Comparison of ENCODE assay signal across 1 cellular context in genomic region chr19:55654833-55655647, GRCh38.
TF ChIP-seq lines count a peak whose summit lies in the region.

Gene U2AF2 (plus strand): TSS chr19:55655035. CDS start chr19:55655105, 70 bp downstream.

TF ChIP-seq in K562, 482 proteins besides CTCF, POLR2A, EP300 and RAD21 (continued from another document and continues in another):
- TF ChIP-seq HMGXB4 (CRISPR knock-in tag; IDR thresholded peaks at IDR 0.05) (no peak; the same call in 1 of the 2 replicates), CREB1 (IDR thresholded peaks at IDR 0.05) (peak; percentile 50; the same call in 1 of the 2 replicates), CREB1 (CRISPR knock-in tag; IDR thresholded peaks at IDR 0.05) (peak; percentile 77), BCL6 (CRISPR knock-in tag; IDR thresholded peaks at IDR 0.05) (no peak), NRF1 (conservative IDR thresholded peaks at IDR 0.05 in 1 of 2, IDR thresholded peaks at IDR 0.05 in 1 of 2) (peak; percentile 97), CGGBP1 (CRISPR knock-in tag; IDR thresholded peaks at IDR 0.05) (no peak; the same call in 1 of the 2 replicates), U2AF1 (optimal IDR thresholded peaks at IDR 0.05; ENCODE audit: low read depth, low read length) (peak; percentile 85), TCFL5 (CRISPR knock-in tag; conservative IDR thresholded peaks at IDR 0.05) (no peak), BDP1 (IDR thresholded peaks at IDR 0.05; ENCODE audit: insufficient read depth, insufficient read length) (no peak), EZH2 (IDR thresholded peaks at IDR 0.05; ENCODE audit: borderline replicate concordance, low read depth, low read length) (no peak), NCOA1 (IDR thresholded peaks at IDR 0.05; ENCODE audit: low read depth) (no peak), CREM (IDR thresholded peaks at IDR 0.05; ENCODE audit: low read depth) (peak; percentile 83), LCOR (CRISPR knock-in tag; IDR thresholded peaks at IDR 0.05) (peak; percentile 14), CHCHD3 (CRISPR knock-in tag; IDR thresholded peaks at IDR 0.05) (no peak), PML (IDR thresholded peaks at IDR 0.05; ENCODE audit: low read length) (peak; percentile 57; the same call in 1 of the 2 replicates), KAT7 (CRISPR knock-in tag; IDR thresholded peaks at IDR 0.05; ENCODE audit: borderline replicate concordance) (0 out of 2 replicates have a peak, but pooled peaks have one; percentile 33), NFE2 (IDR thresholded peaks at IDR 0.05; ENCODE audit: low read depth) (no peak), ZNF830 (CRISPR knock-in tag; IDR thresholded peaks at IDR 0.05) (no peak), ZNF263 (CRISPR knock-in tag; IDR thresholded peaks at IDR 0.05; ENCODE audit: borderline replicate concordance) (peak; percentile 62), PHTF2 (CRISPR knock-in tag; IDR thresholded peaks at IDR 0.05) (no peak), ZNF740 (CRISPR knock-in tag; IDR thresholded peaks at IDR 0.05) (0 out of 2 replicates have a peak, but pooled peaks have one; percentile 94), ZNF740 (tag; IDR thresholded peaks at IDR 0.05) (peak in 1 of 2 experiments; percentile 93; a peak in 2 of 4 replicates), E2F3 (CRISPR knock-in tag; IDR thresholded peaks at IDR 0.05) (peak; percentile 86), SUPT5H (IDR thresholded peaks at IDR 0.05) (peak; percentile 80), ATF3 (IDR thresholded peaks at IDR 0.05) (no peak), ATF3 (CRISPR knock-in tag; conservative IDR thresholded peaks at IDR 0.05) (peak; percentile 58; the same call in 1 of the 2 replicates), KDM5B (IDR thresholded peaks at IDR 0.05; ENCODE audit: insufficient replicate concordance, low read depth, low read length) (peak; percentile 81), DDX20 (tag; IDR thresholded peaks at IDR 0.05; ENCODE audit: low read depth) (no peak), MYC (IDR thresholded peaks at IDR 0.05; ENCODE audit: low read depth, low read length) (peak; percentile 97), MYC (CRISPR knock-in tag; IDR thresholded peaks at IDR 0.05; ENCODE audit: borderline replicate concordance, low read depth) (no peak), PATZ1 (CRISPR knock-in tag; IDR thresholded peaks at IDR 0.05; ENCODE audit: borderline replicate concordance) (no peak), SAFB2 (IDR thresholded peaks at IDR 0.05; ENCODE audit: borderline replicate concordance, low read depth, low read length, severe bottlenecking) (no peak), SMARCA4 (IDR thresholded peaks at IDR 0.05) (no peak), SMAD3 (CRISPR knock-in tag; conservative IDR thresholded peaks at IDR 0.05) (no peak), ZNF143 (CRISPR knock-in tag; IDR thresholded peaks at IDR 0.05) (0 out of 2 replicates have a peak, but pooled peaks have one; percentile 6), TAF15 (IDR thresholded peaks at IDR 0.05; ENCODE audit: low read depth, low read length) (no peak), MXD1 (CRISPR knock-in tag; IDR thresholded peaks at IDR 0.05; ENCODE audit: borderline replicate concordance, poor library complexity, severe bottlenecking) (peak; percentile 90), CUX1 (CRISPR knock-in tag; IDR thresholded peaks at IDR 0.05) (no peak), NR2C1 (IDR thresholded peaks at IDR 0.05) (no peak), NR2C1 (tag; IDR thresholded peaks at IDR 0.05) (peak; percentile 25; the same call in 1 of the 2 replicates), ZNF134 (CRISPR knock-in tag; conservative IDR thresholded peaks at IDR 0.05) (no peak), RNF2 (IDR thresholded peaks at IDR 0.05) (no peak), PURB (CRISPR knock-in tag; IDR thresholded peaks at IDR 0.05; ENCODE audit: low read depth) (no peak), PTBP1 (IDR thresholded peaks at IDR 0.05; ENCODE audit: low read depth, low read length) (no peak), ZNF124 (CRISPR knock-in tag; IDR thresholded peaks at IDR 0.05) (no peak), TEAD1 (CRISPR knock-in tag; IDR thresholded peaks at IDR 0.05) (peak in 1 of 2 experiments; percentile 70; a peak in 2 of 4 replicates), E2F1 (CRISPR knock-in tag; IDR thresholded peaks at IDR 0.05) (no peak), ZNF324 (CRISPR knock-in tag; IDR thresholded peaks at IDR 0.05) (0 out of 2 replicates have a peak, but pooled peaks have one; percentile 14), IFI16 (CRISPR knock-in tag; IDR thresholded peaks at IDR 0.05) (no peak), PRPF4 (IDR thresholded peaks at IDR 0.05; ENCODE audit: insufficient read depth, low read depth, low read length, poor library complexity, severe bottlenecking) (no peak), TEAD4 (IDR thresholded peaks at IDR 0.05; ENCODE audit: low read length) (no peak), TEAD4 (CRISPR knock-in tag; IDR thresholded peaks at IDR 0.05; ENCODE audit: borderline replicate concordance) (no peak), ZZZ3 (IDR thresholded peaks at IDR 0.05) (no peak), ZKSCAN1 (IDR thresholded peaks at IDR 0.05; ENCODE audit: low read depth, low read length) (0 out of 2 replicates have a peak, but pooled peaks have one; percentile 26), HEY1 (CRISPR knock-in tag; IDR thresholded peaks at IDR 0.05; ENCODE audit: borderline replicate concordance) (no peak), ZNF232 (CRISPR knock-in tag; IDR thresholded peaks at IDR 0.05) (no peak), L3MBTL2 (IDR thresholded peaks at IDR 0.05) (peak; percentile 96), POLR2H (tag; IDR thresholded peaks at IDR 0.05; ENCODE audit: low read depth) (no peak; the same call in 1 of the 2 replicates), ZNF445 (CRISPR knock-in tag; IDR thresholded peaks at IDR 0.05; ENCODE audit: low read depth) (no peak), MITF (IDR thresholded peaks at IDR 0.05) (0 out of 2 replicates have a peak, but pooled peaks have one; percentile 50)
